In genomic region chr7:129434172-129434845, GRCh38 we compare ENCODE assay signal across 8 cellular contexts. TPM values are rescaled to one million over a fixed set of nuclear protein-coding genes. Genes with fewer than 3 reads are reported as not detected.
DNase-seq lines count a peak whose midpoint lies in the region; ATAC-seq and TF ChIP-seq lines count a peak whose summit lies in the region.

Gene STRIP2 (plus strand): TSS chr7:129434432. CDS start chr7:129434473, 41 bp downstream.

- H3K27ac Mint-ChIP-seq in activated B cell treated with CpG ODN at 0.5 μM for 24 hours, result peak within 1 kb of the TSS; percentile 41

- H3K9me3 Mint-ChIP-seq in activated B cell treated with CpG ODN at 0.5 μM for 24 hours, result no peaks in the 10 kb centered on the region

- H3K27ac ChIP-seq in caudate nucleus (ENCODE audit: low read depth, low read length), result peak within 1 kb of the TSS; percentile 64

- POLR2A ChIA-PET in activated B cell treated with CpG ODN at 0.5 μM for 24 hours (lab: Charles Lee), result interaction anchor here (0.6 to 1.4 kb wide), 4 partner anchors 37 to 177 kb away, joined by 3 to 4 read pairs (median 3); partner anchors contain the start of gene NRF1

- H3K36me3 Mint-ChIP-seq in activated B cell treated with CpG ODN at 0.5 μM for 24 hours (ENCODE audit: low read depth), result no peaks in the 10 kb centered on the region

- DNase-seq in AML-193 (lab: John Stamatoyannopoulos, UW), result peak; percentile 73 to 74
- DNase-seq in NCI-H226, result peak; percentile 89
- DNase-seq in activated B cell treated with CpG ODN at 0.5 μM for 24 hours, result peak; percentile 90
- DNase-seq in caudate nucleus (lab: John Stamatoyannopoulos, UW), result peak; percentile 31 to 96 (median 88)
- DNase-seq in islet precursor cell, result peak; percentile 95
- DNase-seq in stimulated activated CD4-positive, alpha-beta T cell treated with anti-CD3 and anti-CD28 coated beads, Interleukin-12 subunit alpha, Interleukin-12 subunit beta, amount 100 ng/mL, for 48 hours (ENCODE audit: low read depth in 2 of 3, low spot score in 1 of 3), result peak; percentile 85 to 94 (median 88)

- CTCF ChIA-PET in activated B cell treated with CpG ODN at 0.5 μM for 24 hours (lab: Charles Lee), result interaction anchor here (0.8 to 1.7 kb wide), 4 partner anchors 14 to 216 kb away, joined by 3 to 5 read pairs (median 4); no protein-coding TSS in a partner anchor

- intact Hi-C loops in activated B cell treated with CpG ODN at 0.5 μM for 24 hours (cut with micrococcal nuclease), result loop anchor here (2.0 to 5.0 kb wide), 2 partner anchors 68 to 348 kb away; partner anchors contain the start of gene SMKR1

- H3K4me1 Mint-ChIP-seq in activated B cell treated with CpG ODN at 0.5 μM for 24 hours, result peaks cover 14% of the 10 kb centered on the region

- ATAC-seq in GM19035 (IDR thresholded peaks at IDR 0.05; ENCODE audit: unreplicated experiment), result peak; percentile 98
- ATAC-seq in HG03280 (IDR thresholded peaks at IDR 0.05; ENCODE audit: unreplicated experiment), result peak; percentile 95
- peak; percentile 98 for ATAC-seq in activated B cell treated with CpG ODN at 0.5 μM for 24 hours (ENCODE audit: low read depth)

- TF ChIP-seq CTCF in activated B cell treated with CpG ODN at 0.5 μM for 24 hours (IDR thresholded peaks at IDR 0.05), result no peak

- H3K4me3 Mint-ChIP-seq in activated B cell treated with CpG ODN at 0.5 μM for 24 hours, result peak within 1 kb of the TSS; percentile 91

- H3K27me3 Mint-ChIP-seq in activated B cell treated with CpG ODN at 0.5 μM for 24 hours, result peaks cover 22% of the 10 kb centered on the region

RNA-seq across cellular contexts. Expression of gene STRIP2, which starts in this region (rescaled TPM):
- 0.20 and 0.35 TPM in 2 replicates for total RNA-seq in activated B cell treated with CpG ODN at 0.5 μM for 24 hours

Comparison
In these comparisons a context has a peak if more than half of its experiments do, and no peak if none do; other contexts are left out.
1. Peak in every context shown above with its lines: DNase-seq, ATAC-seq and H3K27ac ChIP-seq.
2. Peak in DNase-seq and ATAC-seq in activated B cell treated with CpG ODN at 0.5 μM for 24 hours; RNA of the gene not detected or under 1 TPM.